ENCODE assay signal across 29 cellular contexts in the genomic region with DNA sequence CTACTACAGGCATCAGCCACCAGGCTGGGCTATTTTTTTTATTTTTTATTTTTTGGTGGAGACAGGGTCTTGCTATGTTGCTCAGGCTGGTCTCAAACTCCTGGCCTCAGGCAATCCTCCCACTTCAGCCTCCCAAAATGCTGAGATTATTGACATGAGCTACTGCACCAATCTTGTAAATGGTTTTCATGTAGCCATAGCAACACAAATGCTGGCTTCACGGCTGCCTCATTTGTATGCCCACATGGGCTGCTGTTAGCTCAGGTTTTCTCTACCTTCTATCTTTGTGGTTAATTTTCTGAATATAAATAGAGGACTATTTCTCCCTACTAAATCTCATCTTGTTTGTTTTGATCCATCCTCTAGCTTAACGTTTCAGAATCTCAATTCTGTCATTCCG.
"Had no signal": no experiment of that assay in that cellular context is flagged by ENCODE, and none has a peak within 500 bp of the region (broad histone marks: within the 10 kb centered on the region; RNA-seq: fewer than 3 reads in every experiment).

No MANE protein-coding gene starts in this region.

- H3K27me3 ChIP-seq: esophagus muscularis mucosa, foreskin keratinocyte, heart left ventricle, pancreas, sigmoid colon, uterus had no signal

- H3K4me3 ChIP-seq: esophagus muscularis mucosa, heart left ventricle, pancreas, psoas muscle, sigmoid colon, thoracic aorta, uterus had no signal

- DNase-seq: activated CD4-positive, alpha-beta memory T cell treated with anti-CD3 and anti-CD28 coated beads, Interleukin-2, amount 10 ng/mL, durations not matched to agents 7 days and 5 days; activated CD4-positive, alpha-beta T cell treated with anti-CD3 and anti-CD28 coated beads, Interleukin-2, amount 10 ng/mL, durations not matched to agents 24 days and 14 days; activated CD4-positive, CD25-positive, alpha-beta regulatory T cell treated with anti-CD3 and anti-CD28 coated beads, Interleukin-2, amount 50 U/mL, for 72 hours; activated gamma-delta T cell treated with Interleukin-2 at 50 U/mL for 16 hours; activated naive CD8-positive, alpha-beta T cell treated with anti-CD3 and anti-CD28 coated beads, Interleukin-2, amount 50 U/mL, for 24 hours; activated T-cell treated with anti-CD3 and anti-CD28 coated beads, Interleukin-2, amount 50 U/mL, for 4 hours; amygdala; caudate nucleus; foreskin keratinocyte; heart left ventricle; hypothalamus; immature natural killer cell; kidney; left colon; mammary epithelial cell; naive B cell; nephron progenitor cell; nucleus accumbens; pancreas; psoas muscle; sigmoid colon; small intestine; stimulated activated CD4-positive, alpha-beta T cell treated with anti-CD3 and anti-CD28 coated beads, Interleukin-4, amount 100 ng/mL, for 24 hours; trophoblast cell; uterus had no signal

- H3K4me1 ChIP-seq: foreskin keratinocyte had no signal

- H3K9me3 ChIP-seq: pancreas, psoas muscle, sigmoid colon, thoracic aorta, uterus had no signal

- H3K36me3 ChIP-seq: esophagus muscularis mucosa, pancreas, sigmoid colon, thoracic aorta, uterus had no signal

- ATAC-seq: activated naive CD8-positive, alpha-beta T cell treated with anti-CD3 and anti-CD28 coated beads, Interleukin-2, amount 50 U/mL, for 24 hours; activated T-cell treated with anti-CD3 and anti-CD28 coated beads, Interleukin-2, amount 50 U/mL, for 4 hours; activated T-helper 17 cell treated with anti-CD3 and anti-CD28 coated beads, Interleukin-2, amount 50 U/mL, for 72 hours; foreskin keratinocyte; heart left ventricle; left colon; psoas muscle; stimulated activated effector memory CD8-positive, alpha-beta T cell treated with anti-CD3 and anti-CD28 coated beads, Interleukin-12 subunit alpha, Interleukin-12 subunit beta, amount 100 ng/mL, for 72 hours had no signal
